Comparison of ENCODE assay signal across 8 cellular contexts in genomic region chr5:131281133-131281867, GRCh38.
A peak's percentile ranks its signal among the peaks of the same experiment; 100 is the strongest.
DNase-seq lines count a peak whose midpoint lies in the region; ATAC-seq, FAIRE-seq and TF ChIP-seq lines count a peak whose summit lies in the region.

No MANE protein-coding gene starts in this region.

- TF ChIP-seq CTCF in D721Med (IDR thresholded peaks at IDR 0.05; ENCODE audit: insufficient read depth, missing control alignments), result no peak

- peak; percentile 72 to 80 for ATAC-seq in activated CD4-positive, CD25-positive, alpha-beta regulatory T cell treated with anti-CD3 and anti-CD28 coated beads, Interleukin-2, amount 50 U/mL, for 24 hours
- ATAC-seq in HG03520 (IDR thresholded peaks at IDR 0.05; ENCODE audit: unreplicated experiment), result peak; percentile 50

- peaks cover 18% of the 10 kb centered on the region for H3K36me3 Mint-ChIP-seq in stimulated activated naive CD8-positive, alpha-beta T cell treated with anti-CD3 and anti-CD28 coated beads, Interleukin-15, Interleukin-2, amounts not matched to agents 100 ng/mL and 50 ng/mL, for 24 hours (ENCODE audit: low read depth)

- FAIRE-seq in D721Med (lab: Jason Lieb, UNC), result no peak

- peaks cover 96% of the 10 kb centered on the region for H3K4me1 Mint-ChIP-seq in stimulated activated naive CD8-positive, alpha-beta T cell treated with anti-CD3 and anti-CD28 coated beads, Interleukin-15, Interleukin-2, amounts not matched to agents 100 ng/mL and 50 ng/mL, for 24 hours (ENCODE audit: low read depth)

- H3K27me3 Mint-ChIP-seq in stimulated activated naive CD8-positive, alpha-beta T cell treated with anti-CD3 and anti-CD28 coated beads, Interleukin-15, Interleukin-2, amounts not matched to agents 100 ng/mL and 50 ng/mL, for 24 hours, result no peaks in the 10 kb centered on the region

- peak overlapping the region; percentile 80 for H3K4me3 Mint-ChIP-seq in stimulated activated naive CD8-positive, alpha-beta T cell treated with anti-CD3 and anti-CD28 coated beads, Interleukin-15, Interleukin-2, amounts not matched to agents 100 ng/mL and 50 ng/mL, for 24 hours

- H3K9me3 Mint-ChIP-seq in stimulated activated naive CD8-positive, alpha-beta T cell treated with anti-CD3 and anti-CD28 coated beads, Interleukin-15, Interleukin-2, amounts not matched to agents 100 ng/mL and 50 ng/mL, for 24 hours, result no peaks in the 10 kb centered on the region

- H3K27ac ChIP-seq in cingulate gyrus (ENCODE audit: low read depth, low read length), result peak overlapping the region; percentile 6

- H3K27ac Mint-ChIP-seq in stimulated activated naive CD8-positive, alpha-beta T cell treated with anti-CD3 and anti-CD28 coated beads, Interleukin-15, Interleukin-2, amounts not matched to agents 100 ng/mL and 50 ng/mL, for 24 hours, result peak overlapping the region; percentile 92

- no peak for DNase-seq in activated CD4-positive, CD25-positive, alpha-beta regulatory T cell treated with anti-CD3 and anti-CD28 coated beads, Interleukin-2, amount 50 U/mL, for 72 hours
- DNase-seq in effector CD4-positive, alpha-beta T cell, result no peak
- DNase-seq in D721Med (ENCODE audit: insufficient read length, low spot score) (no peak), NCI-H187 treated with DMSO at 0.1 percent for 48 hours (lab: John Stamatoyannopoulos, UW) (no peak)
